8 cellular contexts compared by ENCODE assay signal in genomic region chr1:32335619-32335950, GRCh38. TPM values are rescaled to one million over a fixed set of nuclear protein-coding genes. Genes with fewer than 3 reads are reported as not detected.
DNase-seq lines count a peak whose midpoint lies in the region; ATAC-seq and TF ChIP-seq lines count a peak whose summit lies in the region.

No MANE protein-coding gene starts in this region.

- no peak for TF ChIP-seq CTCF in suprapubic skin (IDR thresholded peaks at IDR 0.05)

- peaks cover 38% of the 10 kb centered on the region for H3K36me3 ChIP-seq in SJCRH30
- H3K36me3 ChIP-seq in iPS-18a (ENCODE audit: control insufficient read depth, low read depth, low read length) = peaks cover 39% of the 10 kb centered on the region
- peaks cover 23% of the 10 kb centered on the region for H3K36me3 ChIP-seq in suprapubic skin

- no peak for TF ChIP-seq EP300 in suprapubic skin (IDR thresholded peaks at IDR 0.05)

- no peak for TF ChIP-seq POLR2A in suprapubic skin (IDR thresholded peaks at IDR 0.05)

- no peaks in the 10 kb centered on the region for H3K9me3 ChIP-seq in SJCRH30 (replicated peaks)
- no peaks in the 10 kb centered on the region for H3K9me3 ChIP-seq in iPS-18a (ENCODE audit: control insufficient read depth, low read depth, low read length)
- no peaks in the 10 kb centered on the region for H3K9me3 ChIP-seq in suprapubic skin

- WGBS in suprapubic skin = 1% methylated on average over 23 of the region's 46 CpGs

- H3K27me3 ChIP-seq in SJCRH30 (no peaks in the 10 kb centered on the region), iPS-18a (ENCODE audit: control insufficient read depth, insufficient read depth, low read length) (peaks cover 8% of the 10 kb centered on the region), suprapubic skin (no peaks in the 10 kb centered on the region)

- no peak for DNase-seq in activated CD4-positive, CD25-positive, alpha-beta regulatory T cell treated with anti-CD3 and anti-CD28 coated beads, Interleukin-2, amount 50 U/mL, for 72 hours
- DNase-seq in SJCRH30 = no peak
- no peak for DNase-seq in suprapubic skin (ENCODE audit: low spot score in 2 of 2)
- DNase-seq in NCI-H187 (lab: John Stamatoyannopoulos, UW) = no peak
- DNase-seq in NCI-H510A treated with DMSO at 0.1 percent for 48 hours (lab: John Stamatoyannopoulos, UW) = no peak
- DNase-seq in NCI-H2171 (lab: John Stamatoyannopoulos, UW) = no peak

- H3K4me1 ChIP-seq in SJCRH30 = peaks cover 25% of the 10 kb centered on the region
- H3K4me1 ChIP-seq in iPS-18a (ENCODE audit: control insufficient read depth, low read depth, low read length) = peaks cover 29% of the 10 kb centered on the region
- peaks cover 76% of the 10 kb centered on the region for H3K4me1 ChIP-seq in suprapubic skin

- H3K4me3 ChIP-seq in SJCRH30 = peak overlapping the region; percentile 98
- H3K4me3 ChIP-seq in iPS-18a (ENCODE audit: low read length) = peak overlapping the region; percentile 87
- peak overlapping the region; percentile 86 for H3K4me3 ChIP-seq in suprapubic skin

- peak overlapping the region; percentile 92 for H3K9ac ChIP-seq in iPS-18a (ENCODE audit: low read length)

- ATAC-seq in activated CD4-positive, CD25-positive, alpha-beta regulatory T cell treated with anti-CD3 and anti-CD28 coated beads, Interleukin-2, amount 50 U/mL, for 24 hours = peak; percentile 1 to 5

- H3K27ac ChIP-seq in SJCRH30 (peak overlapping the region; percentile 64; the same call in 1 of the 2 replicates), iPS-18a (ENCODE audit: low read length) (peak overlapping the region; percentile 51), suprapubic skin (peak overlapping the region; percentile 81)

RNA-seq across cellular contexts. Expression of gene MARCKSL1, which starts 0.4 kb away (rescaled TPM):
- 207 and 208 TPM in 2 replicates for total RNA-seq in SJCRH30 (2014; rRNA removed; shearing (Covaris generic))
- 10 to 100 TPM; 12.8 to 25.1 (median 19.3) TPM for total RNA-seq in suprapubic skin

RNA-seq across cellular contexts. Expression of gene FAM229A, which starts 26.7 kb away (rescaled TPM):
- total RNA-seq in SJCRH30 (2014; rRNA removed; shearing (Covaris generic)) = 2.1 and 4.2 TPM in 2 replicates
- total RNA-seq in suprapubic skin = 10 to 100 TPM in 3 of 4 donors, 1 to 10 TPM in 1; 4.4 to 41.8 (median 16.3) TPM

RNA-seq across cellular contexts. Expression of gene TSSK3, which starts 26.8 kb away (rescaled TPM):
- 1.0 and 1.2 TPM in 2 replicates for total RNA-seq in SJCRH30 (2014; rRNA removed; shearing (Covaris generic))
- 1 to 10 TPM in 2 of 4 donors, under 1 TPM in 1, not detected in 1; 0.86 to 2.7 (median 1.3) TPM for total RNA-seq in suprapubic skin

RNA-seq across cellular contexts. Expression of gene HDAC1, which starts 43.7 kb away (rescaled TPM):
- total RNA-seq in SJCRH30 (2014; rRNA removed; shearing (Covaris generic)) = 156 and 160 TPM in 2 replicates
- 10 to 100 TPM; 34.4 to 52.9 (median 40.2) TPM for total RNA-seq in suprapubic skin

RNA-seq across cellular contexts. Expression of gene BSDC1, which starts 58.7 kb away (rescaled TPM):
- 49.4 and 54.5 TPM in 2 replicates for total RNA-seq in SJCRH30 (2014; rRNA removed; shearing (Covaris generic))
- total RNA-seq in suprapubic skin = 100 to 1,000 TPM in 3 of 4 donors, 10 to 100 TPM in 1; 96.0 to 140 (median 120) TPM
